ENCODE assay signal across 17 cellular contexts in the genomic region with DNA sequence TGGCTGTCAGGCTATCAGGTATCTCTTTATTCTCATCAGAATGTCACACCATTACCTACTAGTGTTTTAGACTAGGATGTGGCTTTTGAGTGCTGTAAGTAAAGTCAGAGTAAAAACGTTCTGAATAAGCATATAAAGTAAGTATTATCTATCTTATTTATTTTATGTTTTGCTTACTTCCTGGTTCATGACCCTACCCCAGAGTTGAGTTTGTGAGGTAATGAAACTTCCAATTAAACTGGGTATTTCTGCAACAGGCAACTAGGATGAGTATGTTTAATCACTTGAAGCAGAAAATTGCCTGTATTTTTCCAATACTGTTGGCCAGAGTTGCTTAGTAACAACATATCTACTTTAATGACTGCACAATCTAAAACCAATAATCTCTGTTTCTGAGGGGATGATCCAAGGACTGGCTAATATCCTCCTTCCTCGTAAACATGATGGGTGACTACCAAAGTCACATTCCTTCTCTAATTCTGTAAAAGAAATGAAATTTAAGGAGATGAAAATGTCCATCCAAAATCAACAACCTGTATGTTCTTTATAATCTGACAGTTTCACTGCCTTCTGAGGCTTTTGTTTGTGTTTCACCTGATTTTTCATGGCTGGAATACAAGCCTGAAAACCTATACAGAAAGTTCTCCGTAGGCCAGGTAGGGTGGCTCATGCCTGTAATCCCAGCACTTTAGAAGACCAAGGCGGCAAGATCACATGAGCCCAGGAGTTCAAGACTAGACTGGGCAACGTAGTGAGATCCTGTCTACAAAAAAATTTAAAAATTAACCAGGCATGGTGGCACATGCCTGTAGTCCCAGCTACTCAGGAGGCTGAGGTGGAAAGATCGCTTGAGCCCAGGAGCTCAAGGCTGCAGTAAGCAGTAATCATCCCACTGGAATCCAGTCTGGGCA.
DNase-seq lines count a peak whose midpoint lies in the region; ATAC-seq and TF ChIP-seq lines count a peak whose summit lies in the region.
"Had no signal": no experiment of that assay in that cellular context is flagged by ENCODE, and none has a peak within 500 bp of the region (broad histone marks: within the 10 kb centered on the region; RNA-seq: fewer than 3 reads in every experiment).

No MANE protein-coding gene starts in this region.

- H3K4me2 ChIP-seq in PC-3 (ENCODE audit: low read length) = no peak overlapping the region
- H3K4me2 ChIP-seq: GM23338 had no signal

- H3K9ac ChIP-seq in PC-3 (ENCODE audit: low read length) = no peak overlapping the region

- no peaks in the 10 kb centered on the region for H3K36me3 ChIP-seq in HEK293 (ENCODE audit: control insufficient read depth in 2 of 2, insufficient read depth in 1 of 2, low read length in 2 of 2)
- H3K36me3 ChIP-seq in PC-3 (ENCODE audit: low read depth, low read length) = no peaks in the 10 kb centered on the region
- H3K36me3 ChIP-seq: MG63 had no signal

- peak; percentile 50 for ATAC-seq in PC-3
- ATAC-seq in Right ventricle myocardium inferior = no peak
- ATAC-seq: GM23338, SK-N-SH treated with all-trans-retinoic acid at 6 μM for 48 hours had no signal

- peak overlapping the region; percentile 100 for H3K27ac ChIP-seq in C4-2B
- no peak overlapping the region for H3K27ac ChIP-seq in HEK293 (ENCODE audit: extremely low read depth, low read depth, low read length)
- peak overlapping the region; percentile 41 for H3K27ac ChIP-seq in PC-3 (ENCODE audit: low read length)

- no peak for TF ChIP-seq POLR2A in erythroblast (IDR thresholded peaks at IDR 0.05; ENCODE audit: low read length)

- CTCF ChIA-PET in HEK293 (lab: Yijun Ruan, JAX) (no interaction called here), PC-3 (lab: Charles Lee) (no interaction called here)

- no peaks in the 10 kb centered on the region for H3K9me3 ChIP-seq in HEK293 (ENCODE audit: control insufficient read depth, insufficient read depth, low read depth, low read length)
- H3K9me3 ChIP-seq in PC-3 (ENCODE audit: low read length) = no peaks in the 10 kb centered on the region
- H3K9me3 ChIP-seq: MG63 had no signal

- POLR2A ChIA-PET in HEK293 (lab: Yijun Ruan, JAX) = no interaction called here
- POLR2A ChIA-PET in PC-3 (lab: Charles Lee; ENCODE audit: unreplicated experiment) = no interaction called here

- H3K4me3 ChIP-seq in HEK293 (ENCODE audit: low read depth, low read length) = no peak overlapping the region
- no peak overlapping the region for H3K4me3 ChIP-seq in PC-3 (ENCODE audit: low read length)
- no peak overlapping the region for H3K4me3 ChIP-seq in fibroblast of villous mesenchyme (ENCODE audit: low read depth, low read length)
- H3K4me3 ChIP-seq: GM23338, MG63 had no signal

- H3K79me2 ChIP-seq in PC-3 (ENCODE audit: low read length) = no peaks in the 10 kb centered on the region

- H3F3A ChIP-seq in PC-3 (ENCODE audit: low read length, unreplicated experiment) = no peaks in the 10 kb centered on the region

- no peaks in the 10 kb centered on the region for H3K9me2 ChIP-seq in PC-3 (replicated peaks; ENCODE audit: low read length)

- no peaks in the 10 kb centered on the region for H4K20me1 ChIP-seq in PC-3 (ENCODE audit: low read length)

- no TSS peak for BruUV-seq in PC-3 (replicated peaks; lab: Mats Ljungman, UMichigan)

- intact Hi-C loops in PC-3 (cut with micrococcal nuclease) = loop anchor here (1.0 to 5.0 kb wide), 3 partner anchors 8 to 79 kb away; no protein-coding TSS in a partner anchor
- intact Hi-C loops in Right ventricle myocardium inferior (cut with DNase I) = no loop called here

- no peak overlapping the region for H2AFZ ChIP-seq in PC-3 (ENCODE audit: low read length)
- H2AFZ ChIP-seq: GM23338 had no signal

- no peaks in the 10 kb centered on the region for H3K27me3 ChIP-seq in PC-3 (ENCODE audit: low read length)
- H3K27me3 ChIP-seq: MG63 had no signal

- DNase-seq in PC-3 (peak; percentile 9), fibroblast of villous mesenchyme (ENCODE audit: low read depth) (peak; percentile 78), Right ventricle myocardium inferior (ENCODE audit: missing footprints) (no peak), erythroblast (lab: John Stamatoyannopoulos, UW) (no peak), medulla oblongata (ENCODE audit: extremely low spot score) (no peak)
- no peak for DNase-seq in activated CD8-positive, alpha-beta memory T cell treated with anti-CD3 and anti-CD28 coated beads for 24 hours
- DNase-seq: HFFc6, MG63, NCI-H1105, NCI-H187, NCI-H526 treated with DMSO at 0.1 percent for 48 hours, SHP77 treated with DMSO at 0.1 percent for 48 hours, T-helper 1 cell had no signal

- TF ChIP-seq CTCF in C4-2B (conservative IDR thresholded peaks at IDR 0.05) (no peak), HEK293 (tag by site-specific recombination; IDR thresholded peaks at IDR 0.05) (no peak), PC-3 (conservative IDR thresholded peaks at IDR 0.05; ENCODE audit: low read depth, low read length) (no peak), fibroblast of villous mesenchyme (IDR thresholded peaks at IDR 0.05; ENCODE audit: insufficient read depth, low read depth, low read length) (no peak)

- H3K4me1 ChIP-seq in HEK293 (ENCODE audit: control insufficient read depth, insufficient read depth, low read length) = 0 out of 2 replicates have a peak, but pooled peaks cover 3% of the 10 kb centered on the region
- H3K4me1 ChIP-seq in PC-3 (ENCODE audit: insufficient read depth, low read length) = peaks cover 14% of the 10 kb centered on the region

TF ChIP-seq in HEK293, 187 proteins besides CTCF, POLR2A, EP300 and RAD21:
- TF ChIP-seq ZNF221 (tag by site-specific recombination; IDR thresholded peaks at IDR 0.05; ENCODE audit: borderline replicate concordance) = no peak
- peak; percentile 90 for TF ChIP-seq ZNF121 (tag by site-specific recombination; IDR thresholded peaks at IDR 0.05)
- TF ChIP-seq, protein P1, sequence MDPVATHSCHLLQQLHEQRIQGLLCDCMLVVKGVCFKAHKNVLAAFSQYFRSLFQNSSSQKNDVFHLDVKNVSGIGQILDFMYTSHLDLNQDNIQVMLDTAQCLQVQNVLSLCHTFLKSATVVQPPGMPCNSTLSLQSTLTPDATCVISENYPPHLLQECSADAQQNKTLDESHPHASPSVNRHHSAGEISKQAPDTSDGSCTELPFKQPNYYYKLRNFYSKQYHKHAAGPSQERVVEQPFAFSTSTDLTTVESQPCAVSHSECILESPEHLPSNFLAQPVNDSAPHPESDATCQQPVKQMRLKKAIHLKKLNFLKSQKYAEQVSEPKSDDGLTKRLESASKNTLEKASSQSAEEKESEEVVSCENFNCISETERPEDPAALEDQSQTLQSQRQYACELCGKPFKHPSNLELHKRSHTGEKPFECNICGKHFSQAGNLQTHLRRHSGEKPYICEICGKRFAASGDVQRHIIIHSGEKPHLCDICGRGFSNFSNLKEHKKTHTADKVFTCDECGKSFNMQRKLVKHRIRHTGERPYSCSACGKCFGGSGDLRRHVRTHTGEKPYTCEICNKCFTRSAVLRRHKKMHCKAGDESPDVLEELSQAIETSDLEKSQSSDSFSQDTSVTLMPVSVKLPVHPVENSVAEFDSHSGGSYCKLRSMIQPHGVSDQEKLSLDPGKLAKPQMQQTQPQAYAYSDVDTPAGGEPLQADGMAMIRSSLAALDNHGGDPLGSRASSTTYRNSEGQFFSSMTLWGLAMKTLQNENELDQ (tag by site-specific recombination; IDR thresholded peaks at IDR 0.05; ENCODE audit: low read depth) = no peak
- TF ChIP-seq, protein P2, sequence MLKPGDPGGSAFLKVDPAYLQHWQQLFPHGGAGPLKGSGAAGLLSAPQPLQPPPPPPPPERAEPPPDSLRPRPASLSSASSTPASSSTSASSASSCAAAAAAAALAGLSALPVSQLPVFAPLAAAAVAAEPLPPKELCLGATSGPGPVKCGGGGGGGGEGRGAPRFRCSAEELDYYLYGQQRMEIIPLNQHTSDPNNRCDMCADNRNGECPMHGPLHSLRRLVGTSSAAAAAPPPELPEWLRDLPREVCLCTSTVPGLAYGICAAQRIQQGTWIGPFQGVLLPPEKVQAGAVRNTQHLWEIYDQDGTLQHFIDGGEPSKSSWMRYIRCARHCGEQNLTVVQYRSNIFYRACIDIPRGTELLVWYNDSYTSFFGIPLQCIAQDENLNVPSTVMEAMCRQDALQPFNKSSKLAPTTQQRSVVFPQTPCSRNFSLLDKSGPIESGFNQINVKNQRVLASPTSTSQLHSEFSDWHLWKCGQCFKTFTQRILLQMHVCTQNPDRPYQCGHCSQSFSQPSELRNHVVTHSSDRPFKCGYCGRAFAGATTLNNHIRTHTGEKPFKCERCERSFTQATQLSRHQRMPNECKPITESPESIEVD (tag by site-specific recombination; IDR thresholded peaks at IDR 0.05) = peak; percentile 71; the same call in 1 of the 2 replicates

Comparison
In these comparisons a context has a peak if more than half of its experiments do, and no peak if none do; other contexts are left out.
1. DNase-seq: peak in PC-3 (single experiment) and fibroblast of villous mesenchyme (single experiment); none in Right ventricle myocardium inferior (single experiment), erythroblast (0 of 2), activated CD8-positive, alpha-beta memory T cell treated with anti-CD3 and anti-CD28 coated beads for 24 hours (single experiment) and medulla oblongata (single experiment).